ENCODE assay signal across 1 cellular context in genomic region chr3:101853465-101853864, GRCh38.
TF ChIP-seq lines count a peak whose summit lies in the region.

No MANE protein-coding gene starts in this region.

TF ChIP-seq in A549, 52 proteins besides CTCF, POLR2A, EP300 and RAD21 (continued from another document):
- TF ChIP-seq ZSCAN20 (CRISPR knock-in tag; IDR thresholded peaks at IDR 0.05) (no peak), KDM5A (IDR thresholded peaks at IDR 0.05) (no peak), TP53 (CRISPR knock-in tag; IDR thresholded peaks at IDR 0.05) (no peak), HOXB5 (CRISPR knock-in tag; IDR thresholded peaks at IDR 0.05) (no peak), GATA3 (IDR thresholded peaks at IDR 0.05; ENCODE audit: borderline replicate concordance) (no peak), TFCP2L1 (CRISPR knock-in tag; IDR thresholded peaks at IDR 0.05) (no peak), EHMT2 (IDR thresholded peaks at IDR 0.05; ENCODE audit: low read depth) (no peak), ESRRA (IDR thresholded peaks at IDR 0.05; ENCODE audit: borderline replicate concordance, low read length) (no peak), EHF (CRISPR knock-in tag; IDR thresholded peaks at IDR 0.05) (no peak)
